In genomic region chr4:116829187-116829586, GRCh38 we compare ENCODE assay signal across 18 cellular contexts.
"Had no signal": no experiment of that assay in that cellular context is flagged by ENCODE, and none has a peak within 500 bp of the region (broad histone marks: within the 10 kb centered on the region; RNA-seq: fewer than 3 reads in every experiment).

No MANE protein-coding gene starts in this region.

- ATAC-seq: foreskin keratinocyte; left lobe of liver; naive thymus-derived CD4-positive, alpha-beta T cell had no signal

- H3K27ac ChIP-seq: colonic mucosa, foreskin keratinocyte, neutrophil, sigmoid colon, skin epidermis, stomach, tibial artery, upper lobe of left lung, uterus had no signal

- H3K36me3 Mint-ChIP-seq: naive thymus-derived CD4-positive, alpha-beta T cell had no signal

- H3K9me3 ChIP-seq: colonic mucosa, neutrophil, sigmoid colon, tibial artery, upper lobe of left lung, uterus had no signal

- H3K27me3 Mint-ChIP-seq: naive thymus-derived CD4-positive, alpha-beta T cell had no signal

- H3K4me1 ChIP-seq: colonic mucosa, foreskin keratinocyte, sigmoid colon, stomach, tibial artery, upper lobe of left lung, uterus had no signal

- H3K36me3 ChIP-seq: colonic mucosa, neutrophil, sigmoid colon, stomach, tibial artery, upper lobe of left lung, uterus had no signal

- H3K4me1 Mint-ChIP-seq: naive thymus-derived CD4-positive, alpha-beta T cell had no signal

- H3K4me3 Mint-ChIP-seq: naive thymus-derived CD4-positive, alpha-beta T cell had no signal

- H3K27ac Mint-ChIP-seq: naive thymus-derived CD4-positive, alpha-beta T cell had no signal

- H3K27me3 ChIP-seq: colonic mucosa, foreskin keratinocyte, neutrophil, sigmoid colon, stomach, tibial artery, upper lobe of left lung, uterus had no signal

- DNase-seq: colonic mucosa; dermis blood vessel endothelial cell; erythroblast; foreskin keratinocyte; islet precursor cell; mammary epithelial cell; naive thymus-derived CD4-positive, alpha-beta T cell; posterior cingulate gyrus; sigmoid colon; stimulated activated naive CD4-positive, alpha-beta T cell; stomach; substantia nigra; tibial artery; upper lobe of left lung; uterus had no signal

- H3K4me3 ChIP-seq: colonic mucosa, sigmoid colon, skin epidermis, stomach, tibial artery, upper lobe of left lung, uterus had no signal
